In genomic region chr1:79496129-79496528, GRCh38 we compare ENCODE assay signal across 23 cellular contexts.
"Had no signal": no experiment of that assay in that cellular context is flagged by ENCODE, and none has a peak within 500 bp of the region (broad histone marks: within the 10 kb centered on the region; RNA-seq: fewer than 3 reads in every experiment).

No MANE protein-coding gene starts in this region.

- H3K27ac ChIP-seq: colonic mucosa, epithelial cell of prostate, esophagus squamous epithelium, gastrocnemius medialis, heart right ventricle, left lung, lower lobe of right lung had no signal

- H3K27me3 ChIP-seq: colonic mucosa, esophagus squamous epithelium, gastrocnemius medialis, heart right ventricle, left lung had no signal

- DNase-seq: colonic mucosa; cortex of kidney; effector CD8-positive, alpha-beta T cell; effector memory CD8-positive, alpha-beta T cell; endodermal cell; erythroblast; esophagus squamous epithelium; foreskin fibroblast; foreskin melanocyte; gastrocnemius medialis; glutamatergic neuron; head of caudate nucleus; heart right ventricle; hippocampal formation; left cardiac atrium; left lung; left ventricle myocardium superior; lower lobe of right lung; mesenchymal stem cell; midbrain; mucosa of descending colon; naive B cell had no signal

- H3K36me3 ChIP-seq: colonic mucosa, esophagus squamous epithelium, gastrocnemius medialis, heart right ventricle, left lung, lower lobe of right lung had no signal

- H3K9me3 ChIP-seq: colonic mucosa, esophagus squamous epithelium, gastrocnemius medialis, heart right ventricle, left lung, lower lobe of right lung, mucosa of descending colon had no signal

- H3K4me3 ChIP-seq: colonic mucosa, esophagus squamous epithelium, gastrocnemius medialis, heart right ventricle, left lung, lower lobe of right lung, mucosa of descending colon had no signal

- H3K4me1 ChIP-seq: colonic mucosa, esophagus squamous epithelium, gastrocnemius medialis, heart right ventricle, left lung, lower lobe of right lung had no signal
